Comparison of ENCODE assay signal across 8 cellular contexts in genomic region chr3:115147329-115148141, GRCh38. TPM values are rescaled to one million over a fixed set of nuclear protein-coding genes. Genes with fewer than 3 reads are reported as not detected.
DNase-seq lines count a peak whose midpoint lies in the region; ATAC-seq and TF ChIP-seq lines count a peak whose summit lies in the region.

No MANE protein-coding gene starts in this region.

- peak overlapping the region; percentile 82 to 85 for H3K4me3 ChIP-seq in testis

- intact Hi-C loops in testis (cut with DNase I; ENCODE audit: low total_unique reads), result no loop called here

- peaks cover 9% of the 10 kb centered on the region for H3K4me1 Mint-ChIP-seq in activated naive CD8-positive, alpha-beta T cell treated with anti-CD3 and anti-CD28 coated beads, Interleukin-2, amount 10 ng/mL, durations not matched to agents 7 days and 5 days
- peaks cover 2% of the 10 kb centered on the region for H3K4me1 Mint-ChIP-seq in glutamatergic neuron (ENCODE audit: low read depth, unreplicated experiment)

- peak overlapping the region; percentile 98 to 99 for H3K27ac ChIP-seq in testis

- peak overlapping the region; percentile 99 for H3K4me3 Mint-ChIP-seq in activated naive CD8-positive, alpha-beta T cell treated with anti-CD3 and anti-CD28 coated beads, Interleukin-2, amount 10 ng/mL, durations not matched to agents 7 days and 5 days
- H3K4me3 Mint-ChIP-seq in glutamatergic neuron (ENCODE audit: unreplicated experiment), result peak overlapping the region; percentile 94

- peak overlapping the region; percentile 100 for H3K27ac Mint-ChIP-seq in activated naive CD8-positive, alpha-beta T cell treated with anti-CD3 and anti-CD28 coated beads, Interleukin-2, amount 10 ng/mL, durations not matched to agents 7 days and 5 days
- H3K27ac Mint-ChIP-seq in glutamatergic neuron (ENCODE audit: unreplicated experiment), result peak overlapping the region; percentile 93

- peak; percentile 55 for TF ChIP-seq POLR2A in testis (IDR thresholded peaks at IDR 0.05)

- POLR2A ChIA-PET in activated naive CD8-positive, alpha-beta T cell treated with anti-CD3 and anti-CD28 coated beads, Interleukin-2, amount 10 ng/mL, durations not matched to agents 7 days and 5 days (lab: Charles Lee), result interaction anchor here (0.6 to 4.0 kb wide), 3 partner anchors 17 to 47 kb away, joined by 3 to 79 read pairs (median 31); no protein-coding TSS in a partner anchor

- no peaks in the 10 kb centered on the region for H3K9me3 ChIP-seq in testis

- DNase-seq in GM10266 (ENCODE audit: extremely low spot score), result peak; percentile 96
- peak; percentile 100 for DNase-seq in NCI-H1092 treated with DMSO at 0.1 percent for 48 hours (lab: John Stamatoyannopoulos, UW)
- peak; percentile 100 for DNase-seq in SKM-1 treated with dmso at 0.1 percent for 144 hours (lab: John Stamatoyannopoulos, UW; ENCODE audit: unreplicated experiment)
- peak; percentile 85 for DNase-seq in activated naive CD8-positive, alpha-beta T cell treated with anti-CD3 and anti-CD28 coated beads, Interleukin-2, amount 10 ng/mL, durations not matched to agents 7 days and 5 days
- peak; percentile 96 for DNase-seq in glutamatergic neuron
- peak; percentile 97 for DNase-seq in omental fat pad (ENCODE audit: low spot score)
- peak; percentile 100 for DNase-seq in testis

- no peaks in the 10 kb centered on the region for H3K27me3 ChIP-seq in testis

- peaks cover 23% of the 10 kb centered on the region for H3K4me1 ChIP-seq in testis

- H3K27me3 Mint-ChIP-seq in activated naive CD8-positive, alpha-beta T cell treated with anti-CD3 and anti-CD28 coated beads, Interleukin-2, amount 10 ng/mL, durations not matched to agents 7 days and 5 days, result no peaks in the 10 kb centered on the region
- peaks cover 7% of the 10 kb centered on the region for H3K27me3 Mint-ChIP-seq in glutamatergic neuron (ENCODE audit: unreplicated experiment)

- WGBS in testis, 2 donors, result 1% methylated on average over 31 to 54 of the region's 54 CpGs

- H3K9me3 Mint-ChIP-seq in activated naive CD8-positive, alpha-beta T cell treated with anti-CD3 and anti-CD28 coated beads, Interleukin-2, amount 10 ng/mL, durations not matched to agents 7 days and 5 days, result no peaks in the 10 kb centered on the region
- H3K9me3 Mint-ChIP-seq in glutamatergic neuron (ENCODE audit: unreplicated experiment), result peaks cover 11% of the 10 kb centered on the region

- peak; percentile 77 for ATAC-seq in HG02623 (IDR thresholded peaks at IDR 0.05; ENCODE audit: unreplicated experiment)
- peak; percentile 84 for ATAC-seq in activated naive CD8-positive, alpha-beta T cell treated with anti-CD3 and anti-CD28 coated beads, Interleukin-2, amount 10 ng/mL, durations not matched to agents 7 days and 5 days (ENCODE audit: low read depth)
- ATAC-seq in omental fat pad (ENCODE audit: low FRiP score), result peak; percentile 94

- peaks cover 13% of the 10 kb centered on the region for H3K36me3 Mint-ChIP-seq in activated naive CD8-positive, alpha-beta T cell treated with anti-CD3 and anti-CD28 coated beads, Interleukin-2, amount 10 ng/mL, durations not matched to agents 7 days and 5 days
- peaks cover 2% of the 10 kb centered on the region for H3K36me3 Mint-ChIP-seq in glutamatergic neuron (ENCODE audit: unreplicated experiment)

- H3K36me3 ChIP-seq in testis (ENCODE audit: low read depth, missing control alignments), result no peaks in the 10 kb centered on the region

- TF ChIP-seq CTCF in GM10266 (IDR thresholded peaks at IDR 0.05; ENCODE audit: control insufficient read depth, insufficient read depth, low read depth, missing control alignments) (no peak), glutamatergic neuron (IDR thresholded peaks at IDR 0.05; ENCODE audit: partially characterized antibody, unreplicated experiment) (no peak), omental fat pad (IDR thresholded peaks at IDR 0.05) (no peak), testis (IDR thresholded peaks at IDR 0.05) (peak in 1 of 3 experiments; percentile 18)

RNA-seq across cellular contexts. Expression of gene ZBTB20, which starts 0.4 kb away (rescaled TPM):
- 10 to 100 TPM; 27.4 to 31.3 TPM for total RNA-seq in activated naive CD8-positive, alpha-beta T cell treated with anti-CD3 and anti-CD28 coated beads, Interleukin-2, amount 10 ng/mL, durations not matched to agents 7 days and 5 days
- total RNA-seq in glutamatergic neuron (ENCODE audit: unreplicated experiment), result 27.5 TPM
- 100 to 1,000 TPM in 1 of 4 donors, 10 to 100 TPM in 3; 46.1 to 102 (median 81.9) TPM for total RNA-seq in omental fat pad
- 100 to 1,000 TPM; 126 to 179 TPM for total RNA-seq in testis
- 36.8 TPM for polyA plus RNA-seq in testis (ENCODE audit: insufficient read depth, low read depth, low replicate concordance)

Comparison
In these comparisons a context has a peak if more than half of its experiments do, and no peak if none do; other contexts are left out.
1. Peak in every context shown above with its lines: DNase-seq, ATAC-seq, H3K4me3 ChIP-seq and H3K27ac ChIP-seq.